ENCODE assay signal across 17 cellular contexts in genomic region chr17:42309142-42309541, GRCh38. TPM values are rescaled to one million over a fixed set of nuclear protein-coding genes. Genes with fewer than 3 reads are reported as not detected.
DNase-seq lines count a peak whose midpoint lies in the region; ATAC-seq, FAIRE-seq and TF ChIP-seq lines count a peak whose summit lies in the region.
"Had no signal": no experiment of that assay in that cellular context is flagged by ENCODE, and none has a peak within 500 bp of the region (broad histone marks: within the 10 kb centered on the region; RNA-seq: fewer than 3 reads in every experiment).

No MANE protein-coding gene starts in this region.

- no peaks in the 10 kb centered on the region for H3K27me3 Mint-ChIP-seq in activated CD4-positive, alpha-beta T cell treated with anti-CD3 and anti-CD28 coated beads for 36 hours
- H3K27me3 Mint-ChIP-seq in endothelial cell (ENCODE audit: unreplicated experiment) = peaks cover 8% of the 10 kb centered on the region
- no peaks in the 10 kb centered on the region for H3K27me3 Mint-ChIP-seq in stimulated activated naive B cell treated with anti-CD40 and anti-IgM and Interleukin-4, amounts not matched to agents 10 μg/mL and 1 μg/mL and 100 μg/mL, for 72 hours
- H3K27me3 Mint-ChIP-seq in CD8-positive, alpha-beta memory T cell = no peaks in the 10 kb centered on the region
- H3K27me3 Mint-ChIP-seq: IgD-negative memory B cell had no signal

- peaks cover 80% of the 10 kb centered on the region for H3K36me3 Mint-ChIP-seq in activated CD4-positive, alpha-beta T cell treated with anti-CD3 and anti-CD28 coated beads for 36 hours (ENCODE audit: low read depth)
- peaks cover 60% of the 10 kb centered on the region for H3K36me3 Mint-ChIP-seq in endothelial cell (ENCODE audit: low read depth, unreplicated experiment)
- peaks cover 63 to 77% of the 10 kb centered on the region in 2 donors for H3K36me3 Mint-ChIP-seq in stimulated activated naive B cell treated with anti-CD40 and anti-IgM and Interleukin-4, amounts not matched to agents 10 μg/mL and 1 μg/mL and 100 μg/mL, for 72 hours
- H3K36me3 Mint-ChIP-seq in CD8-positive, alpha-beta memory T cell = peaks cover 0 to 79% (median 8%) of the 10 kb centered on the region in 3 donors

- TF ChIP-seq CTCF in Panc1 (IDR thresholded peaks at IDR 0.05) (no peak), endothelial cell (IDR thresholded peaks at IDR 0.05; ENCODE audit: unreplicated experiment) (no peak), pancreas (IDR thresholded peaks at IDR 0.05) (no peak)

- no peak for ATAC-seq in activated CD4-positive, alpha-beta T cell treated with anti-CD3 and anti-CD28 coated beads for 36 hours
- ATAC-seq in Panc1 (no peak), pancreas (no peak), HG03139 (IDR thresholded peaks at IDR 0.05; ENCODE audit: unreplicated experiment) (no peak)
- no peak for ATAC-seq in stimulated activated naive B cell treated with anti-CD40 and anti-IgM and Interleukin-4, amounts not matched to agents 10 μg/mL and 1 μg/mL and 100 μg/mL, for 72 hours (replicated peaks)
- ATAC-seq: sciatic nerve had no signal

- POLR2A ChIA-PET in activated CD4-positive, alpha-beta T cell treated with anti-CD3 and anti-CD28 coated beads for 36 hours (lab: Charles Lee) = interaction anchor here (1.5 kb wide), 1 partner anchor 87 kb away, joined by 6 read pairs; no protein-coding TSS in a partner anchor
- POLR2A ChIA-PET in Panc1 (lab: Charles Lee) = no interaction called here
- POLR2A ChIA-PET in CD8-positive, alpha-beta memory T cell (lab: Charles Lee) = no interaction called here

- H3K36me3 ChIP-seq in Panc1 (ENCODE audit: control insufficient read depth, insufficient read depth, low read length) = no peaks in the 10 kb centered on the region
- H3K36me3 ChIP-seq in pancreas = peaks cover 0 to 13% (median 0%) of the 10 kb centered on the region in 3 donors
- H3K36me3 ChIP-seq in CD8-positive, alpha-beta memory T cell (ENCODE audit: insufficient read depth, low read length) = peaks cover 30% of the 10 kb centered on the region

- 85 to 87% methylated on average over 9 of the region's 9 CpGs for WGBS in pancreas, 2 donors

- H3K27ac Mint-ChIP-seq in activated CD4-positive, alpha-beta T cell treated with anti-CD3 and anti-CD28 coated beads for 36 hours = peak overlapping the region; percentile 96
- peak overlapping the region; percentile 32 for H3K27ac Mint-ChIP-seq in endothelial cell (ENCODE audit: unreplicated experiment)
- peak overlapping the region; percentile 53 for H3K27ac Mint-ChIP-seq in stimulated activated naive B cell treated with anti-CD40 and anti-IgM and Interleukin-4, amounts not matched to agents 10 μg/mL and 1 μg/mL and 100 μg/mL, for 72 hours
- peak overlapping the region in 4 of 8 donors; percentile 21 to 74 (median 66) for H3K27ac Mint-ChIP-seq in CD8-positive, alpha-beta memory T cell
- H3K27ac Mint-ChIP-seq: IgD-negative memory B cell had no signal

- H3K9me3 ChIP-seq in Panc1 (ENCODE audit: control insufficient read depth, insufficient read depth, low read depth, low read length) = no peaks in the 10 kb centered on the region
- no peaks in the 10 kb centered on the region for H3K9me3 ChIP-seq in pancreas
- no peaks in the 10 kb centered on the region for H3K9me3 ChIP-seq in CD8-positive, alpha-beta memory T cell (ENCODE audit: low read length)
- H3K9me3 ChIP-seq: BLaER1, SK-N-SH, thoracic aorta had no signal

- H3K4me3 Mint-ChIP-seq in activated CD4-positive, alpha-beta T cell treated with anti-CD3 and anti-CD28 coated beads for 36 hours = no peak overlapping the region
- H3K4me3 Mint-ChIP-seq in endothelial cell (ENCODE audit: unreplicated experiment) = no peak overlapping the region
- peak overlapping the region in 1 of 2 donors; percentile 25 for H3K4me3 Mint-ChIP-seq in stimulated activated naive B cell treated with anti-CD40 and anti-IgM and Interleukin-4, amounts not matched to agents 10 μg/mL and 1 μg/mL and 100 μg/mL, for 72 hours
- no peak overlapping the region for H3K4me3 Mint-ChIP-seq in CD8-positive, alpha-beta memory T cell

- H3K27ac ChIP-seq in Panc1 (ENCODE audit: low read length) = peak overlapping the region; percentile 25; the same call in 1 of the 2 replicates
- H3K27ac ChIP-seq in pancreas = no peak overlapping the region
- H3K27ac ChIP-seq in CD8-positive, alpha-beta memory T cell (ENCODE audit: low read depth, low read length) = no peak overlapping the region
- H3K27ac ChIP-seq: BLaER1, GM23248, PC-9 had no signal

- H3K4me1 Mint-ChIP-seq in activated CD4-positive, alpha-beta T cell treated with anti-CD3 and anti-CD28 coated beads for 36 hours = peaks cover 86% of the 10 kb centered on the region
- peaks cover 20% of the 10 kb centered on the region for H3K4me1 Mint-ChIP-seq in endothelial cell (ENCODE audit: unreplicated experiment)
- peaks cover 61 to 81% of the 10 kb centered on the region in 2 donors for H3K4me1 Mint-ChIP-seq in stimulated activated naive B cell treated with anti-CD40 and anti-IgM and Interleukin-4, amounts not matched to agents 10 μg/mL and 1 μg/mL and 100 μg/mL, for 72 hours
- peaks cover 28 to 36% (median 31%) of the 10 kb centered on the region in 3 donors for H3K4me1 Mint-ChIP-seq in CD8-positive, alpha-beta memory T cell

- FAIRE-seq in pancreas (lab: Jason Lieb, UNC) = no peak

- H3K4me1 ChIP-seq in Panc1 (ENCODE audit: control insufficient read depth, insufficient read depth, low read length) = peaks cover 30% of the 10 kb centered on the region
- no peaks in the 10 kb centered on the region for H3K4me1 ChIP-seq in pancreas
- peaks cover 35% of the 10 kb centered on the region for H3K4me1 ChIP-seq in CD8-positive, alpha-beta memory T cell (ENCODE audit: insufficient read depth, low read length)

- no TSS peak for BruUV-seq in Panc1 (replicated peaks; lab: Mats Ljungman, UMichigan)

- in situ Hi-C loops in Panc1 (cut with HindIII; ENCODE audit: low pct_unique_long_range_greater_than_20kb, low sequenced_read_pairs) = no loop called here

- CTCF ChIA-PET in activated CD4-positive, alpha-beta T cell treated with anti-CD3 and anti-CD28 coated beads for 36 hours (lab: Charles Lee) = interaction anchor here (0.6 to 11.4 kb wide), 8 partner anchors 9 to 230 kb away, joined by 3 to 175 read pairs (median 3); no protein-coding TSS in a partner anchor
- CTCF ChIA-PET in Panc1 (lab: Charles Lee) = interaction anchor here (0.5 to 1.4 kb wide), 4 partner anchors 81 to 97 kb away, joined by 3 to 7 read pairs (median 4); no protein-coding TSS in a partner anchor
- CTCF ChIA-PET in CD8-positive, alpha-beta memory T cell (lab: Charles Lee) = interaction anchor here (0.6 to 20.8 kb wide), 7 partner anchors 8 to 377 kb away, joined by 3 to 373 read pairs (median 3); partner anchors contain the start of gene NKIRAS2

- H3K9me3 Mint-ChIP-seq in activated CD4-positive, alpha-beta T cell treated with anti-CD3 and anti-CD28 coated beads for 36 hours (ENCODE audit: low read depth) = no peaks in the 10 kb centered on the region
- no peaks in the 10 kb centered on the region for H3K9me3 Mint-ChIP-seq in endothelial cell (ENCODE audit: unreplicated experiment)
- no peaks in the 10 kb centered on the region for H3K9me3 Mint-ChIP-seq in stimulated activated naive B cell treated with anti-CD40 and anti-IgM and Interleukin-4, amounts not matched to agents 10 μg/mL and 1 μg/mL and 100 μg/mL, for 72 hours
- H3K9me3 Mint-ChIP-seq in CD8-positive, alpha-beta memory T cell = no peaks in the 10 kb centered on the region
- H3K9me3 Mint-ChIP-seq: IgD-negative memory B cell had no signal

- no peaks in the 10 kb centered on the region for H3K27me3 ChIP-seq in Panc1 (ENCODE audit: control insufficient read depth, insufficient read depth, low read length)
- H3K27me3 ChIP-seq in pancreas = no peaks in the 10 kb centered on the region
- H3K27me3 ChIP-seq in CD8-positive, alpha-beta memory T cell (ENCODE audit: insufficient read depth, low read length, poor library complexity, severe bottlenecking) = no peaks in the 10 kb centered on the region
- H3K27me3 ChIP-seq: BLaER1 had no signal

- intact Hi-C loops in activated CD4-positive, alpha-beta T cell treated with anti-CD3 and anti-CD28 coated beads for 36 hours (cut with DNase I, micrococcal nuclease) = no loop called here
- intact Hi-C loops in Panc1 (cut with micrococcal nuclease; ENCODE audit: unreplicated experiment) = no loop called here
- intact Hi-C loops in pancreas (cut with DNase I) = no loop called here

- DNase-seq in activated CD4-positive, alpha-beta T cell treated with anti-CD3 and anti-CD28 coated beads for 36 hours = no peak
- no peak for DNase-seq in activated CD4-positive, alpha-beta T cell treated with anti-CD3 and anti-CD28 coated beads for 4 hours
- DNase-seq in Panc1 (ENCODE audit: low read depth, low spot score) = no peak
- DNase-seq in endothelial cell (ENCODE audit: low spot score) = no peak
- no peak for DNase-seq in stimulated activated naive B cell treated with anti-CD40 and anti-IgM and Interleukin-4, amounts not matched to agents 10 μg/mL and 1 μg/mL and 100 μg/mL, for 72 hours
- no peak for DNase-seq in pancreas
- no peak for DNase-seq in CD8-positive, alpha-beta memory T cell
- DNase-seq: GM23248; nucleus accumbens; PC-9; SK-N-SH; stimulated activated CD4-positive, alpha-beta T cell treated with anti-CD3 and anti-CD28 coated beads, Interleukin-1b, Interleukin-23, amount 100 ng/mL, for 48 hours had no signal

- no peak overlapping the region for H3K4me3 ChIP-seq in Panc1 (ENCODE audit: low read depth in 2 of 2, low read length in 2 of 2)
- H3K4me3 ChIP-seq in pancreas = no peak overlapping the region
- H3K4me3 ChIP-seq in CD8-positive, alpha-beta memory T cell (ENCODE audit: low read length) = no peak overlapping the region
- H3K4me3 ChIP-seq: BLaER1, GM23248, PC-9, thoracic aorta had no signal

RNA-seq across cellular contexts. Expression of gene STAT5A, which starts 20.8 kb away (rescaled TPM):
- 100 to 1,000 TPM; 178 to 203 TPM for total RNA-seq in activated CD4-positive, alpha-beta T cell treated with anti-CD3 and anti-CD28 coated beads for 36 hours
- total RNA-seq in Panc1 (2021; ENCODE audit: unreplicated experiment) = 26.7 TPM
- polyA plus RNA-seq in Panc1 (2012; ENCODE audit: insufficient read length) = 37.3 TPM
- 67.2 TPM for total RNA-seq in endothelial cell (ENCODE audit: unreplicated experiment)
- total RNA-seq in pancreas = 10 to 100 TPM; 13.1 to 19.8 (median 15.4) TPM
- 10 to 100 TPM; 10.5 to 12.6 TPM for polyA plus RNA-seq in pancreas
- 100 to 1,000 TPM; 259 to 263 TPM for total RNA-seq in CD8-positive, alpha-beta memory T cell
- polyA plus RNA-seq in CD8-positive, alpha-beta memory T cell = 90.3 TPM

RNA-seq across cellular contexts. Expression of gene STAT5B, which starts 33.0 kb away (rescaled TPM):
- 100 to 1,000 TPM; 162 to 203 TPM for total RNA-seq in activated CD4-positive, alpha-beta T cell treated with anti-CD3 and anti-CD28 coated beads for 36 hours
- total RNA-seq in Panc1 (2021; ENCODE audit: unreplicated experiment) (102 TPM), endothelial cell (ENCODE audit: unreplicated experiment) (40.2 TPM), pancreas (10 to 100 TPM; 22.6 to 27.5 (median 24.2) TPM)
- 66.5 TPM for polyA plus RNA-seq in Panc1 (2012; ENCODE audit: insufficient read length)
- polyA plus RNA-seq in pancreas = 10 to 100 TPM; 17.9 to 24.3 TPM
- 100 to 1,000 TPM; 124 to 132 TPM for total RNA-seq in CD8-positive, alpha-beta memory T cell
- polyA plus RNA-seq in CD8-positive, alpha-beta memory T cell = 108 TPM
